Comparison of ENCODE assay signal across 11 cellular contexts in genomic region chr10:112955736-112956421, GRCh38. TPM values are rescaled to one million over a fixed set of nuclear protein-coding genes. Genes with fewer than 3 reads are reported as not detected.
DNase-seq lines count a peak whose midpoint lies in the region; ATAC-seq and TF ChIP-seq lines count a peak whose summit lies in the region.
"Had no signal": no experiment of that assay in that cellular context is flagged by ENCODE, and none has a peak within 500 bp of the region (broad histone marks: within the 10 kb centered on the region; RNA-seq: fewer than 3 reads in every experiment).

No MANE protein-coding gene starts in this region.

- CTCF ChIA-PET in WTC11 (lab: Charles Lee) = interaction anchor here (1.0 kb wide), 1 partner anchor 105 kb away, joined by 3 read pairs; no protein-coding TSS in a partner anchor

- H3K27me3 ChIP-seq in hepatocyte = no peaks in the 10 kb centered on the region
- no peaks in the 10 kb centered on the region for H3K27me3 ChIP-seq in testis

- no peaks in the 10 kb centered on the region; the same call in 1 of the 2 replicates for H3K27me3 Mint-ChIP-seq in WTC11 (ENCODE audit: low read depth)

- POLR2A ChIA-PET in WTC11 (lab: Charles Lee) = interaction anchor here (0.6 to 1.1 kb wide), 3 partner anchors 16 to 589 kb away, joined by 3 to 5 read pairs (median 3); no protein-coding TSS in a partner anchor

- peaks cover 29% of the 10 kb centered on the region for H3K36me3 Mint-ChIP-seq in WTC11

- H4K20me1 ChIP-seq in hepatocyte (ENCODE audit: insufficient read depth, poor library complexity, severe bottlenecking) = peaks cover 15% of the 10 kb centered on the region

- TF ChIP-seq CTCF in WTC11 (IDR thresholded peaks at IDR 0.05) = no peak
- TF ChIP-seq CTCF in hepatocyte (IDR thresholded peaks at IDR 0.05; ENCODE audit: poor library complexity) = no peak
- no peak for TF ChIP-seq CTCF in testis (IDR thresholded peaks at IDR 0.05)

- WGBS in hepatocyte (ENCODE audit: low lambda C conversion rate, missing lambda C conversion rate) = 3% methylated on average over 11 of the region's 11 CpGs
- WGBS in testis, 2 donors = 28 to 36% methylated on average over 11 of the region's 11 CpGs

- ATAC-seq in WTC11 = no peak
- no peak for ATAC-seq in activated CD4-positive, CD25-positive, alpha-beta regulatory T cell treated with anti-CD3 and anti-CD28 coated beads, Interleukin-2, amount 50 U/mL, for 24 hours

- no peaks in the 10 kb centered on the region for H3K36me3 ChIP-seq in hepatocyte (replicated peaks; ENCODE audit: insufficient read depth, low read depth)
- H3K36me3 ChIP-seq in testis (ENCODE audit: low read depth, missing control alignments) = no peaks in the 10 kb centered on the region
- H3K36me3 ChIP-seq: neutrophil had no signal

- H3K9me2 ChIP-seq in hepatocyte (replicated peaks; ENCODE audit: insufficient read depth) = no peaks in the 10 kb centered on the region

- H2AFZ ChIP-seq in hepatocyte = no peak overlapping the region

- peak overlapping the region; percentile 97 for H3K27ac Mint-ChIP-seq in WTC11
- H3K27ac Mint-ChIP-seq: activated T-cell treated with anti-CD3 and anti-CD28 coated beads, Interleukin-2, amount 50 U/mL, for 24 hours had no signal

- TF ChIP-seq POLR2A in testis (IDR thresholded peaks at IDR 0.05) = no peak

- peaks cover 72% of the 10 kb centered on the region for H3K4me1 Mint-ChIP-seq in WTC11

- DNase-seq in GM04504 (ENCODE audit: low read depth) (peak; percentile 84), WTC11 (ENCODE audit: low spot score) (no peak), hepatocyte (ENCODE audit: low spot score) (peak; percentile 32), skeletal muscle cell (ENCODE audit: low read depth) (peak; percentile 85), testis (no peak), NCI-H1417 (lab: John Stamatoyannopoulos, UW) (no peak), Kasumi-1 (lab: John Stamatoyannopoulos, UW) (no peak)
- DNase-seq: activated T-cell treated with anti-CD3 and anti-CD28 coated beads, Interleukin-2, amount 50 U/mL, for 24 hours; NCI-H1105 had no signal

- peaks cover 61% of the 10 kb centered on the region for H3K4me1 ChIP-seq in hepatocyte (ENCODE audit: insufficient read depth)
- H3K4me1 ChIP-seq in testis = peaks cover 29% of the 10 kb centered on the region

- H3K4me3 Mint-ChIP-seq in WTC11 = peak overlapping the region; percentile 85
- H3K4me3 Mint-ChIP-seq: activated T-cell treated with anti-CD3 and anti-CD28 coated beads, Interleukin-2, amount 50 U/mL, for 24 hours had no signal

- peaks cover 92% of the 10 kb centered on the region for H3K79me2 ChIP-seq in hepatocyte

- peak overlapping the region; percentile 92 for H3K4me2 ChIP-seq in hepatocyte

- intact Hi-C loops in testis (cut with DNase I; ENCODE audit: low total_unique reads) = no loop called here

- H3K4me3 ChIP-seq in hepatocyte = peak overlapping the region; percentile 54
- peak overlapping the region; percentile 61 for H3K4me3 ChIP-seq in skeletal muscle cell (ENCODE audit: low read depth, low read length)
- peak overlapping the region in 1 of 2 donors; percentile 0 for H3K4me3 ChIP-seq in testis

- H3K9me3 Mint-ChIP-seq in WTC11 = peaks cover 8% of the 10 kb centered on the region
- H3K9me3 Mint-ChIP-seq: activated T-cell treated with anti-CD3 and anti-CD28 coated beads, Interleukin-2, amount 50 U/mL, for 24 hours had no signal

- H3K9me3 ChIP-seq in hepatocyte (ENCODE audit: low read depth) (no peaks in the 10 kb centered on the region), testis (no peaks in the 10 kb centered on the region)
- H3K9me3 ChIP-seq: neutrophil had no signal

- H3K27ac ChIP-seq in hepatocyte (peak overlapping the region; percentile 97), testis (peak overlapping the region in 1 of 2 donors; percentile 36)
- H3K27ac ChIP-seq: neutrophil had no signal

TF ChIP-seq in WTC11, 78 proteins besides CTCF, POLR2A, EP300 and RAD21:
- TF ChIP-seq ZNF671 (CRISPR knock-in tag; IDR thresholded peaks at IDR 0.05) = no peak
- no peak for TF ChIP-seq IRF1 (CRISPR knock-in tag; IDR thresholded peaks at IDR 0.05)
- TF ChIP-seq HMGA2 (CRISPR knock-in tag; IDR thresholded peaks at IDR 0.05) = no peak
- TF ChIP-seq ZBTB21 (CRISPR knock-in tag; IDR thresholded peaks at IDR 0.05; ENCODE audit: borderline replicate concordance) = no peak
- TF ChIP-seq STAT6 (CRISPR knock-in tag; conservative IDR thresholded peaks at IDR 0.05; ENCODE audit: low read depth) = no peak
- TF ChIP-seq ZNF423 (CRISPR knock-in tag; IDR thresholded peaks at IDR 0.05) = no peak
- no peak for TF ChIP-seq TEAD4 (CRISPR knock-in tag; IDR thresholded peaks at IDR 0.05)
- no peak for TF ChIP-seq MYBL2 (CRISPR knock-in tag; IDR thresholded peaks at IDR 0.05)
- TF ChIP-seq E2F5 (CRISPR knock-in tag; IDR thresholded peaks at IDR 0.05) = no peak
- no peak for TF ChIP-seq RORB (CRISPR knock-in tag; IDR thresholded peaks at IDR 0.05)
- TF ChIP-seq ZNF263 (CRISPR knock-in tag; IDR thresholded peaks at IDR 0.05; ENCODE audit: low read depth) = no peak
- no peak for TF ChIP-seq ZNF281 (CRISPR knock-in tag; IDR thresholded peaks at IDR 0.05)
- TF ChIP-seq JAZF1 (CRISPR knock-in tag; IDR thresholded peaks at IDR 0.05) = no peak
- TF ChIP-seq NR2C2 (CRISPR knock-in tag; IDR thresholded peaks at IDR 0.05) = no peak
- no peak for TF ChIP-seq NR1H2 (CRISPR knock-in tag; IDR thresholded peaks at IDR 0.05)
- TF ChIP-seq NFATC4 (CRISPR knock-in tag; IDR thresholded peaks at IDR 0.05) = no peak
- TF ChIP-seq USF2 (CRISPR knock-in tag; IDR thresholded peaks at IDR 0.05) = no peak

RNA-seq across cellular contexts. Expression of gene TCF7L2, which starts 5.8 kb away (rescaled TPM):
- total RNA-seq in WTC11 (2021) (44.5 to 51.4 TPM (median 51.1 TPM) in 3 replicates), hepatocyte (14.8 and 18.7 TPM in 2 replicates), testis (10 to 100 TPM; 23.3 to 25.4 TPM)
- polyA plus RNA-seq in hepatocyte (28.8 and 34.1 TPM in 2 replicates), testis (ENCODE audit: insufficient read depth, low read depth, low replicate concordance) (18.5 TPM)

Comparison
In these comparisons a context has a peak if more than half of its experiments do, and no peak if none do; other contexts are left out.
1. DNase-seq: peak in GM04504 (single experiment), hepatocyte (single experiment) and skeletal muscle cell (single experiment); none in WTC11 (single experiment), testis (single experiment), NCI-H1417 (0 of 3) and Kasumi-1 (0 of 2).